Comparison of ENCODE assay signal across 1 cellular context in genomic region chr9:3526903-3527652, GRCh38.
TF ChIP-seq lines count a peak whose summit lies in the region.

No MANE protein-coding gene starts in this region.

TF ChIP-seq in neural cell, 6 proteins besides CTCF, POLR2A, EP300 and RAD21:
- TF ChIP-seq REST (IDR thresholded peaks at IDR 0.05; ENCODE audit: borderline replicate concordance) (no peak), EZH2 (IDR thresholded peaks at IDR 0.05; ENCODE audit: borderline replicate concordance, insufficient read depth, low read length, poor library complexity, severe bottlenecking) (no peak), POLR2AphosphoS5 (IDR thresholded peaks at IDR 0.05) (no peak), SMC3 (conservative IDR thresholded peaks at IDR 0.05; ENCODE audit: poor library complexity) (no peak), TAF1 (IDR thresholded peaks at IDR 0.05; ENCODE audit: low read depth) (no peak), MXI1 (conservative IDR thresholded peaks at IDR 0.05; ENCODE audit: poor library complexity, severe bottlenecking) (no peak)
